8 cellular contexts compared by ENCODE assay signal in genomic region chr3:186985713-186986364, GRCh38. TPM values are rescaled to one million over a fixed set of nuclear protein-coding genes. Genes with fewer than 3 reads are reported as not detected.
DNase-seq lines count a peak whose midpoint lies in the region; ATAC-seq, FAIRE-seq and TF ChIP-seq lines count a peak whose summit lies in the region.

No MANE protein-coding gene starts in this region.

- POLR2A ChIA-PET in CD4-positive, alpha-beta memory T cell (lab: Charles Lee; ENCODE audit: partially characterized antibody) = interaction anchor here (0.7 to 1.0 kb wide), 2 partner anchors 40 to 105 kb away, joined by 3 read pairs; no protein-coding TSS in a partner anchor

- H3K9me2 ChIP-seq in MM.1S (replicated peaks; ENCODE audit: insufficient read depth, low read length) (no peaks in the 10 kb centered on the region), GM23248 (ENCODE audit: insufficient read depth) (no peaks in the 10 kb centered on the region)

- no peak overlapping the region for H3K27ac ChIP-seq in CD4-positive, alpha-beta memory T cell (ENCODE audit: low read depth, low read length)
- H3K27ac ChIP-seq in MM.1S (ENCODE audit: low read length) (peak overlapping the region; percentile 75), prostate gland (no peak overlapping the region), GM23248 (no peak overlapping the region)

- WGBS in prostate gland = 65% methylated on average over 12 of the region's 12 CpGs
- 17 to 20% methylated on average over 12 of the region's 12 CpGs for WGBS in GM23248 (ENCODE audit: low coverage in 1 of 2, low lambda C conversion rate in 2 of 2, missing lambda C conversion rate in 2 of 2), 2 experiments

- H3K4me1 ChIP-seq in CD4-positive, alpha-beta memory T cell (ENCODE audit: insufficient read depth, low read length) = peaks cover 2% of the 10 kb centered on the region
- H3K4me1 ChIP-seq in MM.1S (ENCODE audit: low read length) (peaks cover 36% of the 10 kb centered on the region), prostate gland (replicated peaks) (peaks cover 15% of the 10 kb centered on the region), GM23248 (ENCODE audit: insufficient read depth) (no peaks in the 10 kb centered on the region)

- H4K20me1 ChIP-seq in MM.1S (ENCODE audit: insufficient read depth, low read length) = no peaks in the 10 kb centered on the region
- no peaks in the 10 kb centered on the region for H4K20me1 ChIP-seq in GM23248 (ENCODE audit: insufficient read depth)

- H3F3A ChIP-seq in MM.1S (ENCODE audit: insufficient read depth, low read length) (peaks cover 24% of the 10 kb centered on the region), GM23248 (ENCODE audit: insufficient read depth) (no peaks in the 10 kb centered on the region)

- H3K9me3 ChIP-seq in CD4-positive, alpha-beta memory T cell (ENCODE audit: control insufficient read depth in 1 of 2, low read length in 2 of 2) = no peaks in the 10 kb centered on the region
- H3K9me3 ChIP-seq in MM.1S (replicated peaks; ENCODE audit: insufficient read depth, low read length) = no peaks in the 10 kb centered on the region
- no peaks in the 10 kb centered on the region for H3K9me3 ChIP-seq in prostate gland
- no peaks in the 10 kb centered on the region for H3K9me3 ChIP-seq in GM23248 (ENCODE audit: low read depth)

- intact Hi-C loops in CD4-positive, alpha-beta memory T cell (cut with micrococcal nuclease) = no loop called here
- intact Hi-C loops in Right ventricle myocardium superior (cut with DNase I) = no loop called here
- intact Hi-C loops in prostate gland (cut with DNase I) = no loop called here

- no peak for DNase-seq in CD4-positive, alpha-beta memory T cell
- DNase-seq in MM.1S (peak; percentile 45), Right ventricle myocardium superior (no peak), RCC 7860 (ENCODE audit: low spot score) (no peak), prostate gland (ENCODE audit: low spot score) (no peak), GM23248 (no peak)
- DNase-seq in activated effector memory CD4-positive, alpha-beta T cell treated with Interleukin-2 at 50 U/mL for 16 hours = no peak

- no peaks in the 10 kb centered on the region for H3K27me3 Mint-ChIP-seq in CD4-positive, alpha-beta memory T cell

- no peak for TF ChIP-seq POLR2A in prostate gland (IDR thresholded peaks at IDR 0.05)

- H3K4me2 ChIP-seq in MM.1S (ENCODE audit: low read depth, low read length) (peak overlapping the region; percentile 84), GM23248 (ENCODE audit: unreplicated experiment) (no peak overlapping the region)

- in situ Hi-C loops in GM23248 (cut with MboI) = no loop called here

- H2AFZ ChIP-seq in MM.1S (ENCODE audit: low read length) (peak overlapping the region; percentile 49), GM23248 (no peak overlapping the region)

- peaks cover 29% of the 10 kb centered on the region for H3K36me3 ChIP-seq in CD4-positive, alpha-beta memory T cell (ENCODE audit: insufficient read depth, low read length)
- H3K36me3 ChIP-seq in MM.1S (replicated peaks; ENCODE audit: insufficient read depth, low read length) (no peaks in the 10 kb centered on the region), prostate gland (no peaks in the 10 kb centered on the region), GM23248 (ENCODE audit: low read depth) (no peaks in the 10 kb centered on the region)

- no peak overlapping the region for H3K4me3 Mint-ChIP-seq in CD4-positive, alpha-beta memory T cell

- peak; percentile 37 for ATAC-seq in GM21367 (IDR thresholded peaks at IDR 0.05; ENCODE audit: unreplicated experiment)
- ATAC-seq in Right ventricle myocardium superior (ENCODE audit: poor library complexity) = peak; percentile 21

- H3K79me2 ChIP-seq in MM.1S (ENCODE audit: low read length) (peaks cover 29% of the 10 kb centered on the region), GM23248 (ENCODE audit: insufficient read depth) (no peaks in the 10 kb centered on the region)

- peak overlapping the region in 5 of 7 donors; percentile 31 to 75 (median 71) for H3K27ac Mint-ChIP-seq in CD4-positive, alpha-beta memory T cell

- H3K27me3 ChIP-seq in CD4-positive, alpha-beta memory T cell (ENCODE audit: insufficient read depth, low read length) = no peaks in the 10 kb centered on the region
- H3K27me3 ChIP-seq in MM.1S (replicated peaks; ENCODE audit: insufficient read depth, low read length) = no peaks in the 10 kb centered on the region
- no peaks in the 10 kb centered on the region for H3K27me3 ChIP-seq in prostate gland (replicated peaks; ENCODE audit: insufficient read depth)
- peaks cover 54% of the 10 kb centered on the region for H3K27me3 ChIP-seq in GM23248 (replicated peaks; ENCODE audit: insufficient read depth)

- peaks cover 69 to 72% of the 10 kb centered on the region in 2 donors for H3K36me3 Mint-ChIP-seq in CD4-positive, alpha-beta memory T cell

- H3K4me3 ChIP-seq in CD4-positive, alpha-beta memory T cell (ENCODE audit: low read length in 2 of 2) = no peak overlapping the region
- H3K4me3 ChIP-seq in MM.1S (ENCODE audit: low read length) = peak overlapping the region; percentile 42; the same call in 1 of the 2 replicates
- H3K4me3 ChIP-seq in prostate gland = no peak overlapping the region
- H3K4me3 ChIP-seq in GM23248 = no peak overlapping the region

- peaks cover 42 to 63% (median 48%) of the 10 kb centered on the region in 4 donors for H3K4me1 Mint-ChIP-seq in CD4-positive, alpha-beta memory T cell

- no peak for TF ChIP-seq CTCF in MM.1S (IDR thresholded peaks at IDR 0.05; ENCODE audit: low read length)
- no peak for TF ChIP-seq CTCF in prostate gland (IDR thresholded peaks at IDR 0.05)

- FAIRE-seq in RCC 7860 (lab: Jason Lieb, UNC) = no peak

- CTCF ChIA-PET in CD4-positive, alpha-beta memory T cell (lab: Charles Lee; ENCODE audit: partially characterized antibody) = interaction anchor here (0.9 to 1.2 kb wide), 3 partner anchors 11 to 135 kb away, joined by 3 to 4 read pairs (median 3); no protein-coding TSS in a partner anchor

- H3K9ac ChIP-seq in MM.1S (ENCODE audit: low read length) (peak overlapping the region; percentile 49; the same call in 1 of the 2 replicates), GM23248 (no peak overlapping the region)

- H3K9me3 Mint-ChIP-seq in CD4-positive, alpha-beta memory T cell = no peaks in the 10 kb centered on the region

RNA-seq across cellular contexts. Expression of gene ST6GAL1, which starts 55.5 kb away (rescaled TPM):
- total RNA-seq in CD4-positive, alpha-beta memory T cell = 100 to 1,000 TPM; 222 to 232 TPM
- 100 to 1,000 TPM; 165 to 172 TPM for polyA plus RNA-seq in CD4-positive, alpha-beta memory T cell
- total RNA-seq in Right ventricle myocardium superior (67.4 TPM), prostate gland (100 to 1,000 TPM; 101 to 225 TPM)
- total RNA-seq in GM23248 (2014; rRNA removed; shearing (Covaris generic)) = not detected in 2 replicates
- 0.20 and 0.41 TPM in 2 replicates for polyA plus RNA-seq in GM23248 (2016; fragmentation: Nextera tagmentation; extraction: Ambion mirVana)

Comparison
In these comparisons a context has a peak if more than half of its experiments do, and no peak if none do; other contexts are left out.
1. RNA of gene ST6GAL1, which starts 55.5 kb away (total RNA-seq): 222 to 232 TPM in CD4-positive, alpha-beta memory T cell, 101 to 225 TPM in prostate gland and 67.4 TPM in Right ventricle myocardium superior (single experiment); not detected in GM23248; every median in the first group is over 10 times any median in the second.